ENCODE assay signal across 1 cellular context in the genomic region with DNA sequence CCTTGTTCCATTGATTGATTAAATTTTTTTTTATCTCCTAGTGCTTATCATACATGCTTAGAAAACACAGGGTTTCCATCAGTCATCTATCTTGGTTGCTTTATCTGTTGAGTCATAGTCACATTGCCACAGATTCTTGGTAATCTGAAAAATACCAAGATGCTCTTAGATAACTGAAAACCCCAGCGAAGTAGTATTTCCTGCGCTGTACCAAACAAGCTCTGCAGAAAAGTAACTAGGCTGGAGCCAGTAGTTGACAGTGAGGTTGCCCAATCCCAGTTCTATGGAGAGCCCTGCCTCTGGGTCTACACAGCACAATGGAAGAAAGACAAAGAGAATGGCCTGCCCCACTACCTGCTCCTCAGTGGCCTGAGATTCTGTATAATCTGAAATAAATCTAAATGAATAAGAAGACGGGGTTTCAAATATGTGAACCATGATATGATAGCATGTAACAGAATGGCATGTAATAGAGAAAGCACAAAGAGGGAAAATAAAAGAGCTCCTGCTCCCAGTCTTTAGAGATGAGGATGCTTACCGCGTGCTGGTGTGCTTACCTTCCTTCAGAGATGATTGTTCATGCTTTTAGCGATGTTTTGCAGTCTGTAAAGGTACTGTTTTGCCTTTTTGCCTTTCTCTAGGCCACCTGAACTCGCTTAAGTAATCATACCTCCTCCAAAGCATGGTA.
A peak's percentile ranks its signal among the peaks of the same experiment; 100 is the strongest.
TF ChIP-seq lines count a peak whose summit lies in the region.

No MANE protein-coding gene starts in this region.

TF ChIP-seq in K562, 482 proteins besides CTCF, POLR2A, EP300 and RAD21 (continued from another document and continues in another):
- TF ChIP-seq, protein P1, sequence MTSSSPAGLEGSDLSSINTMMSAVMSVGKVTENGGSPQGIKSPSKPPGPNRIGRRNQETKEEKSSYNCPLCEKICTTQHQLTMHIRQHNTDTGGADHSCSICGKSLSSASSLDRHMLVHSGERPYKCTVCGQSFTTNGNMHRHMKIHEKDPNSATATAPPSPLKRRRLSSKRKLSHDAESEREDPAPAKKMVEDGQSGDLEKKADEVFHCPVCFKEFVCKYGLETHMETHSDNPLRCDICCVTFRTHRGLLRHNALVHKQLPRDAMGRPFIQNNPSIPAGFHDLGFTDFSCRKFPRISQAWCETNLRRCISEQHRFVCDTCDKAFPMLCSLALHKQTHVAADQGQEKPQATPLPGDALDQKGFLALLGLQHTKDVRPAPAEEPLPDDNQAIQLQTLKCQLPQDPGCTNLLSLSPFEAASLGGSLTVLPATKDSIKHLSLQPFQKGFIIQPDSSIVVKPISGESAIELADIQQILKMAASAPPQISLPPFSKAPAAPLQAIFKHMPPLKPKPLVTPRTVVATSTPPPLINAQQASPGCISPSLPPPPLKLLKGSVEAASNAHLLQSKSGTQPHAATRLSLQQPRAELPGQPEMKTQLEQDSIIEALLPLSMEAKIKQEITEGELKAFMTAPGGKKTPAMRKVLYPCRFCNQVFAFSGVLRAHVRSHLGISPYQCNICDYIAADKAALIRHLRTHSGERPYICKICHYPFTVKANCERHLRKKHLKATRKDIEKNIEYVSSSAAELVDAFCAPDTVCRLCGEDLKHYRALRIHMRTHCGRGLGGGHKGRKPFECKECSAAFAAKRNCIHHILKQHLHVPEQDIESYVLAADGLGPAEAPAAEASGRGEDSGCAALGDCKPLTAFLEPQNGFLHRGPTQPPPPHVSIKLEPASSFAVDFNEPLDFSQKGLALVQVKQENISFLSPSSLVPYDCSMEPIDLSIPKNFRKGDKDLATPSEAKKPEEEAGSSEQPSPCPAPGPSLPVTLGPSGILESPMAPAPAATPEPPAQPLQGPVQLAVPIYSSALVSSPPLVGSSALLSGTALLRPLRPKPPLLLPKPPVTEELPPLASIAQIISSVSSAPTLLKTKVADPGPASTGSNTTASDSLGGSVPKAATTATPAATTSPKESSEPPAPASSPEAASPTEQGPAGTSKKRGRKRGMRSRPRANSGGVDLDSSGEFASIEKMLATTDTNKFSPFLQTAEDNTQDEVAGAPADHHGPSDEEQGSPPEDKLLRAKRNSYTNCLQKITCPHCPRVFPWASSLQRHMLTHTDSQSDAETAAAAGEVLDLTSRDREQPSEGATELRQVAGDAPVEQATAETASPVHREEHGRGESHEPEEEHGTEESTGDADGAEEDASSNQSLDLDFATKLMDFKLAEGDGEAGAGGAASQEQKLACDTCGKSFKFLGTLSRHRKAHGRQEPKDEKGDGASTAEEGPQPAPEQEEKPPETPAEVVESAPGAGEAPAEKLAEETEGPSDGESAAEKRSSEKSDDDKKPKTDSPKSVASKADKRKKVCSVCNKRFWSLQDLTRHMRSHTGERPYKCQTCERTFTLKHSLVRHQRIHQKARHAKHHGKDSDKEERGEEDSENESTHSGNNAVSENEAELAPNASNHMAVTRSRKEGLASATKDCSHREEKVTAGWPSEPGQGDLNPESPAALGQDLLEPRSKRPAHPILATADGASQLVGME (CRISPR knock-in tag; IDR thresholded peaks at IDR 0.05) = no peak
- TF ChIP-seq, protein P2, sequence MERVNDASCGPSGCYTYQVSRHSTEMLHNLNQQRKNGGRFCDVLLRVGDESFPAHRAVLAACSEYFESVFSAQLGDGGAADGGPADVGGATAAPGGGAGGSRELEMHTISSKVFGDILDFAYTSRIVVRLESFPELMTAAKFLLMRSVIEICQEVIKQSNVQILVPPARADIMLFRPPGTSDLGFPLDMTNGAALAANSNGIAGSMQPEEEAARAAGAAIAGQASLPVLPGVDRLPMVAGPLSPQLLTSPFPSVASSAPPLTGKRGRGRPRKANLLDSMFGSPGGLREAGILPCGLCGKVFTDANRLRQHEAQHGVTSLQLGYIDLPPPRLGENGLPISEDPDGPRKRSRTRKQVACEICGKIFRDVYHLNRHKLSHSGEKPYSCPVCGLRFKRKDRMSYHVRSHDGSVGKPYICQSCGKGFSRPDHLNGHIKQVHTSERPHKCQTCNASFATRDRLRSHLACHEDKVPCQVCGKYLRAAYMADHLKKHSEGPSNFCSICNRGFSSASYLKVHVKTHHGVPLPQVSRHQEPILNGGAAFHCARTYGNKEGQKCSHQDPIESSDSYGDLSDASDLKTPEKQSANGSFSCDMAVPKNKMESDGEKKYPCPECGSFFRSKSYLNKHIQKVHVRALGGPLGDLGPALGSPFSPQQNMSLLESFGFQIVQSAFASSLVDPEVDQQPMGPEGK (CRISPR knock-in tag; IDR thresholded peaks at IDR 0.05; ENCODE audit: borderline replicate concordance) = no peak
- TF ChIP-seq, protein P3, sequence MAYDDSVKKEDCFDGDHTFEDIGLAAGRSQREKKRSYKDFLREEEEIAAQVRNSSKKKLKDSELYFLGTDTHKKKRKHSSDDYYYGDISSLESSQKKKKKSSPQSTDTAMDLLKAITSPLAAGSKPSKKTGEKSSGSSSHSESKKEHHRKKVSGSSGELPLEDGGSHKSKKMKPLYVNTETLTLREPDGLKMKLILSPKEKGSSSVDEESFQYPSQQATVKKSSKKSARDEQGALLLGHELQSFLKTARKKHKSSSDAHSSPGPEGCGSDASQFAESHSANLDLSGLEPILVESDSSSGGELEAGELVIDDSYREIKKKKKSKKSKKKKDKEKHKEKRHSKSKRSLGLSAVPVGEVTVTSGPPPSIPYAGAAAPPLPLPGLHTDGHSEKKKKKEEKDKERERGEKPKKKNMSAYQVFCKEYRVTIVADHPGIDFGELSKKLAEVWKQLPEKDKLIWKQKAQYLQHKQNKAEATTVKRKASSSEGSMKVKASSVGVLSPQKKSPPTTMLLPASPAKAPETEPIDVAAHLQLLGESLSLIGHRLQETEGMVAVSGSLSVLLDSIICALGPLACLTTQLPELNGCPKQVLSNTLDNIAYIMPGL (CRISPR knock-in tag; IDR thresholded peaks at IDR 0.05) = no peak
- TF ChIP-seq TSC22D4 (tag; IDR thresholded peaks at IDR 0.05) (no peak), NBN (IDR thresholded peaks at IDR 0.05; ENCODE audit: low read depth) (0 out of 2 replicates have a peak, but pooled peaks have one; percentile 36), JUNB (CRISPR knock-in tag; conservative IDR thresholded peaks at IDR 0.05) (no peak), TAF15 (IDR thresholded peaks at IDR 0.05; ENCODE audit: low read depth, low read length) (no peak), NCOA2 (IDR thresholded peaks at IDR 0.05; ENCODE audit: partially characterized antibody in 2 of 2) (no peak), ZNF77 (CRISPR knock-in tag; IDR thresholded peaks at IDR 0.05) (no peak), PHB2 (IDR thresholded peaks at IDR 0.05; ENCODE audit: low read depth) (no peak), PRMT5 (CRISPR knock-in tag; IDR thresholded peaks at IDR 0.05) (no peak), CHD4 (IDR thresholded peaks at IDR 0.05; ENCODE audit: insufficient read depth, insufficient replicate concordance, low read depth, low read length, poor library complexity, severe bottlenecking) (no peak), CBFA2T2 (conservative IDR thresholded peaks at IDR 0.05) (peak; percentile 46), ESRRB (CRISPR knock-in tag; IDR thresholded peaks at IDR 0.05; ENCODE audit: borderline replicate concordance) (no peak), NFIX (CRISPR knock-in tag; IDR thresholded peaks at IDR 0.05; ENCODE audit: low read depth) (no peak), CCNT2 (IDR thresholded peaks at IDR 0.05; ENCODE audit: borderline replicate concordance, extremely low read depth, insufficient read length, low read depth, low read length) (peak; percentile 92), MXI1 (IDR thresholded peaks at IDR 0.05; ENCODE audit: low read depth, low read length) (no peak), NR2C2 (CRISPR knock-in tag; IDR thresholded peaks at IDR 0.05) (no peak), NR2C2 (tag; IDR thresholded peaks at IDR 0.05) (no peak), GABPB1 (CRISPR knock-in tag; IDR thresholded peaks at IDR 0.05) (no peak), RB1 (IDR thresholded peaks at IDR 0.05; ENCODE audit: low read depth) (no peak)
- TF ChIP-seq, protein P4, sequence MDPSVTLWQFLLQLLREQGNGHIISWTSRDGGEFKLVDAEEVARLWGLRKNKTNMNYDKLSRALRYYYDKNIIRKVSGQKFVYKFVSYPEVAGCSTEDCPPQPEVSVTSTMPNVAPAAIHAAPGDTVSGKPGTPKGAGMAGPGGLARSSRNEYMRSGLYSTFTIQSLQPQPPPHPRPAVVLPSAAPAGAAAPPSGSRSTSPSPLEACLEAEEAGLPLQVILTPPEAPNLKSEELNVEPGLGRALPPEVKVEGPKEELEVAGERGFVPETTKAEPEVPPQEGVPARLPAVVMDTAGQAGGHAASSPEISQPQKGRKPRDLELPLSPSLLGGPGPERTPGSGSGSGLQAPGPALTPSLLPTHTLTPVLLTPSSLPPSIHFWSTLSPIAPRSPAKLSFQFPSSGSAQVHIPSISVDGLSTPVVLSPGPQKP (CRISPR knock-in tag; IDR thresholded peaks at IDR 0.05) = no peak
- TF ChIP-seq, protein P5, sequence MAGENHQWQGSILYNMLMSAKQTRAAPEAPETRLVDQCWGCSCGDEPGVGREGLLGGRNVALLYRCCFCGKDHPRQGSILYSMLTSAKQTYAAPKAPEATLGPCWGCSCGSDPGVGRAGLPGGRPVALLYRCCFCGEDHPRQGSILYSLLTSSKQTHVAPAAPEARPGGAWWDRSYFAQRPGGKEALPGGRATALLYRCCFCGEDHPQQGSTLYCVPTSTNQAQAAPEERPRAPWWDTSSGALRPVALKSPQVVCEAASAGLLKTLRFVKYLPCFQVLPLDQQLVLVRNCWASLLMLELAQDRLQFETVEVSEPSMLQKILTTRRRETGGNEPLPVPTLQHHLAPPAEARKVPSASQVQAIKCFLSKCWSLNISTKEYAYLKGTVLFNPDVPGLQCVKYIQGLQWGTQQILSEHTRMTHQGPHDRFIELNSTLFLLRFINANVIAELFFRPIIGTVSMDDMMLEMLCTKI (IDR thresholded peaks at IDR 0.05; ENCODE audit: partially characterized antibody) = no peak
- TF ChIP-seq, protein P6, sequence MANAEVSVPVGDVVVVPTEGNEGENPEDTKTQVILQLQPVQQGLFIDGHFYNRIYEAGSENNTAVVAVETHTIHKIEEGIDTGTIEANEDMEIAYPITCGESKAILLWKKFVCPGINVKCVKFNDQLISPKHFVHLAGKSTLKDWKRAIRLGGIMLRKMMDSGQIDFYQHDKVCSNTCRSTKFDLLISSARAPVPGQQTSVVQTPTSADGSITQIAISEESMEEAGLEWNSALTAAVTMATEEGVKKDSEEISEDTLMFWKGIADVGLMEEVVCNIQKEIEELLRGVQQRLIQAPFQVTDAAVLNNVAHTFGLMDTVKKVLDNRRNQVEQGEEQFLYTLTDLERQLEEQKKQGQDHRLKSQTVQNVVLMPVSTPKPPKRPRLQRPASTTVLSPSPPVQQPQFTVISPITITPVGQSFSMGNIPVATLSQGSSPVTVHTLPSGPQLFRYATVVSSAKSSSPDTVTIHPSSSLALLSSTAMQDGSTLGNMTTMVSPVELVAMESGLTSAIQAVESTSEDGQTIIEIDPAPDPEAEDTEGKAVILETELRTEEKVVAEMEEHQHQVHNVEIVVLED (CRISPR knock-in tag; IDR thresholded peaks at IDR 0.05) = peak; percentile 31; the same call in 1 of the 2 replicates
- TF ChIP-seq, protein P7, sequence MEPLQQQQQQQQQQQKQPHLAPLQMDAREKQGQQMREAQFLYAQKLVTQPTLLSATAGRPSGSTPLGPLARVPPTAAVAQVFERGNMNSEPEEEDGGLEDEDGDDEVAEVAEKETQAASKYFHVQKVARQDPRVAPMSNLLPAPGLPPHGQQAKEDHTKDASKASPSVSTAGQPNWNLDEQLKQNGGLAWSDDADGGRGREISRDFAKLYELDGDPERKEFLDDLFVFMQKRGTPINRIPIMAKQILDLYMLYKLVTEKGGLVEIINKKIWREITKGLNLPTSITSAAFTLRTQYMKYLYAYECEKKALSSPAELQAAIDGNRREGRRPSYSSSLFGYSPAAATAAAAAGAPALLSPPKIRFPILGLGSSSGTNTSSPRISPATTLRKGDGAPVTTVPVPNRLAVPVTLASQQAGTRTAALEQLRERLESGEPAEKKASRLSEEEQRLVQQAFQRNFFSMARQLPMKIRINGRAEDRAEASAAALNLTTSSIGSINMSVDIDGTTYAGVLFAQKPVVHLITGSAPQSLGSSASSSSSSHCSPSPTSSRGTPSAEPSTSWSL (CRISPR knock-in tag; IDR thresholded peaks at IDR 0.05; ENCODE audit: borderline replicate concordance) = no peak
- TF ChIP-seq, protein P8, sequence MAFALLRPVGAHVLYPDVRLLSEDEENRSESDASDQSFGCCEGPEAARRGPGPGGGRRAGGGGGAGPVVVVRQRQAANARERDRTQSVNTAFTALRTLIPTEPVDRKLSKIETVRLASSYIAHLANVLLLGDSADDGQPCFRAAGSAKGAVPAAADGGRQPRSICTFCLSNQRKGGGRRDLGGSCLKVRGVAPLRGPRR (CRISPR knock-in tag; IDR thresholded peaks at IDR 0.05) = no peak
- TF ChIP-seq, protein P9, sequence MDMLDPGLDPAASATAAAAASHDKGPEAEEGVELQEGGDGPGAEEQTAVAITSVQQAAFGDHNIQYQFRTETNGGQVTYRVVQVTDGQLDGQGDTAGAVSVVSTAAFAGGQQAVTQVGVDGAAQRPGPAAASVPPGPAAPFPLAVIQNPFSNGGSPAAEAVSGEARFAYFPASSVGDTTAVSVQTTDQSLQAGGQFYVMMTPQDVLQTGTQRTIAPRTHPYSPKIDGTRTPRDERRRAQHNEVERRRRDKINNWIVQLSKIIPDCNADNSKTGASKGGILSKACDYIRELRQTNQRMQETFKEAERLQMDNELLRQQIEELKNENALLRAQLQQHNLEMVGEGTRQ (CRISPR knock-in tag; IDR thresholded peaks at IDR 0.05) = no peak
- TF ChIP-seq, protein P10, sequence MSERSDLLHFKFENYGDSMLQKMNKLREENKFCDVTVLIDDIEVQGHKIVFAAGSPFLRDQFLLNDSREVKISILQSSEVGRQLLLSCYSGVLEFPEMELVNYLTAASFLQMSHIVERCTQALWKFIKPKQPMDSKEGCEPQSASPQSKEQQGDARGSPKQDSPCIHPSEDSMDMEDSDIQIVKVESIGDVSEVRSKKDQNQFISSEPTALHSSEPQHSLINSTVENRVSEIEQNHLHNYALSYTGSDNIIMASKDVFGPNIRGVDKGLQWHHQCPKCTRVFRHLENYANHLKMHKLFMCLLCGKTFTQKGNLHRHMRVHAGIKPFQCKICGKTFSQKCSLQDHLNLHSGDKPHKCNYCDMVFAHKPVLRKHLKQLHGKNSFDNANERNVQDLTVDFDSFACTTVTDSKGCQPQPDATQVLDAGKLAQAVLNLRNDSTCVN (CRISPR knock-in tag; IDR thresholded peaks at IDR 0.05) = no peak
- TF ChIP-seq, protein P11, sequence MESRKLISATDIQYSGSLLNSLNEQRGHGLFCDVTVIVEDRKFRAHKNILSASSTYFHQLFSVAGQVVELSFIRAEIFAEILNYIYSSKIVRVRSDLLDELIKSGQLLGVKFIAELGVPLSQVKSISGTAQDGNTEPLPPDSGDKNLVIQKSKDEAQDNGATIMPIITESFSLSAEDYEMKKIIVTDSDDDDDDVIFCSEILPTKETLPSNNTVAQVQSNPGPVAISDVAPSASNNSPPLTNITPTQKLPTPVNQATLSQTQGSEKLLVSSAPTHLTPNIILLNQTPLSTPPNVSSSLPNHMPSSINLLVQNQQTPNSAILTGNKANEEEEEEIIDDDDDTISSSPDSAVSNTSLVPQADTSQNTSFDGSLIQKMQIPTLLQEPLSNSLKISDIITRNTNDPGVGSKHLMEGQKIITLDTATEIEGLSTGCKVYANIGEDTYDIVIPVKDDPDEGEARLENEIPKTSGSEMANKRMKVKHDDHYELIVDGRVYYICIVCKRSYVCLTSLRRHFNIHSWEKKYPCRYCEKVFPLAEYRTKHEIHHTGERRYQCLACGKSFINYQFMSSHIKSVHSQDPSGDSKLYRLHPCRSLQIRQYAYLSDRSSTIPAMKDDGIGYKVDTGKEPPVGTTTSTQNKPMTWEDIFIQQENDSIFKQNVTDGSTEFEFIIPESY (CRISPR knock-in tag; IDR thresholded peaks at IDR 0.05) = 0 out of 2 replicates have a peak, but pooled peaks have one; percentile 12
